Comparison of ENCODE assay signal across 11 cellular contexts in the genomic region with DNA sequence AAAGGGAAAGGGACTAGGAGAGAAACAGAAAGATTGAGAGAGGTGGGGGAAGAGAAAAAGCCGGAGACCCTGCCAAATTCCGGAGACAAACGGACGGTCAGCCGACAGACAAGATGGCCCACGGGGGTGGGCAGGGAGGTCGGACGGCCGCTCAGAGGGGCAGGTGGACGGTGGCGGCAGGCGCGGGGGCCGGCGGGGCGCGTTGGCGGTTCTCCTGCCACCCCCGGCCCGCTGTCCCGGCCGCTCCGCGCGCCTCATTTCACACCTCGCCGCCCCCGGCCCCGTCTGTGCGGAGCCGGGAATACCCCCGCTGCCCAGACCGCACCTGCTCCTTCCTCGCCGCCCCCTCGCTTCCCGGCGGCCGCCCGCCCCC. TPM values are rescaled to one million over a fixed set of nuclear protein-coding genes. Genes with fewer than 3 reads are reported as not detected.
DNase-seq lines count a peak whose midpoint lies in the region; FAIRE-seq and TF ChIP-seq lines count a peak whose summit lies in the region.
"Had no signal": no experiment of that assay in that cellular context is flagged by ENCODE, and none has a peak within 500 bp of the region (broad histone marks: within the 10 kb centered on the region; RNA-seq: fewer than 3 reads in every experiment).

No MANE protein-coding gene starts in this region.

- no peak overlapping the region for H2AFZ ChIP-seq in endothelial cell of umbilical vein (ENCODE audit: low read depth, low read length)

- no peaks in the 10 kb centered on the region for H3K79me2 ChIP-seq in endothelial cell of umbilical vein (ENCODE audit: control insufficient read depth, insufficient read depth, low read length)

- no peak for TF ChIP-seq CTCF in endothelial cell of umbilical vein (IDR thresholded peaks at IDR 0.05; ENCODE audit: extremely low read depth in 1 of 2, insufficient read depth in 1 of 2, low read depth in 1 of 2, low read length in 2 of 2)

- POLR2A ChIA-PET in endothelial cell of umbilical vein (lab: Charles Lee), result no interaction called here
- POLR2A ChIA-PET in HEK293T (lab: Yijun Ruan, JAX), result no interaction called here

- dilution Hi-C loops in endothelial cell of umbilical vein (cut with MboI; ENCODE audit: extremely low pct_ligation_motif_present, low sequenced_read_pairs), result no loop called here

- H3K9ac ChIP-seq in endothelial cell of umbilical vein (replicated peaks; ENCODE audit: extremely low read depth, insufficient read depth, low read length) (peak overlapping the region; percentile 24), skeletal muscle satellite cell (ENCODE audit: low read depth, low read length) (no peak overlapping the region)

- H3K27me3 ChIP-seq in SJCRH30 (peaks cover 35% of the 10 kb centered on the region), endothelial cell of umbilical vein (ENCODE audit: control insufficient read depth in 2 of 2, insufficient read depth in 2 of 2, low read length in 2 of 2) (peaks cover 15 to 38% of the 10 kb centered on the region in 2 experiments), skeletal muscle satellite cell (ENCODE audit: control insufficient read depth, insufficient read depth, low read length) (peaks cover 82% of the 10 kb centered on the region)

- no peak overlapping the region for H3K27ac ChIP-seq in SJCRH30
- no peak overlapping the region for H3K27ac ChIP-seq in endothelial cell of umbilical vein (ENCODE audit: insufficient read depth, low read depth, low read length)
- H3K27ac ChIP-seq: 22Rv1 had no signal

- peaks cover 5% of the 10 kb centered on the region; the same call in 1 of the 2 replicates for H3K4me1 ChIP-seq in SJCRH30
- peaks cover 22% of the 10 kb centered on the region for H3K4me1 ChIP-seq in endothelial cell of umbilical vein (ENCODE audit: control insufficient read depth, extremely low read depth, insufficient read depth, low read length)
- H3K4me1 ChIP-seq in skeletal muscle satellite cell (ENCODE audit: control insufficient read depth, insufficient read depth, low read length), result peaks cover 31% of the 10 kb centered on the region

- CTCF ChIA-PET in endothelial cell of umbilical vein (lab: Charles Lee) (interaction anchor here (1.2 to 6.9 kb wide), 6 partner anchors 12 to 41 kb away, joined by 4 to 143 read pairs (median 15); a partner anchor contains a TSS), HEK293T (lab: Yijun Ruan, JAX) (no interaction called here)

- intact Hi-C loops in endothelial cell of umbilical vein (cut with micrococcal nuclease), result no loop called here

- H3K9me3 ChIP-seq in SJCRH30 (replicated peaks) (no peaks in the 10 kb centered on the region), endothelial cell of umbilical vein (replicated peaks; ENCODE audit: control insufficient read depth, insufficient read depth, low read length) (no peaks in the 10 kb centered on the region), skeletal muscle satellite cell (replicated peaks; ENCODE audit: low read length) (no peaks in the 10 kb centered on the region)

- no peak for TF ChIP-seq POLR2A in endothelial cell of umbilical vein (IDR thresholded peaks at IDR 0.05; ENCODE audit: low read depth, low read length)

- no peaks in the 10 kb centered on the region for H3K36me3 ChIP-seq in SJCRH30
- H3K36me3 ChIP-seq in endothelial cell of umbilical vein (ENCODE audit: control insufficient read depth in 2 of 2, extremely low read depth in 1 of 2, insufficient read depth in 2 of 2, low read length in 2 of 2), result peaks cover 0 to 6% of the 10 kb centered on the region in 2 experiments
- H3K36me3 ChIP-seq in skeletal muscle satellite cell (ENCODE audit: insufficient read depth, low read length), result no peaks in the 10 kb centered on the region

- H3K4me2 ChIP-seq in endothelial cell of umbilical vein (ENCODE audit: insufficient read depth, low read length) (peak overlapping the region; percentile 10), skeletal muscle satellite cell (ENCODE audit: low read length) (peak overlapping the region; percentile 83)

- no TSS peak for BruUV-seq in endothelial cell of umbilical vein (replicated peaks; lab: Mats Ljungman, UMichigan)

- H3K4me3 ChIP-seq in SJCRH30 (peak overlapping the region; percentile 69), endothelial cell of umbilical vein (replicated peaks in 1 of 3; ENCODE audit: insufficient read depth in 1 of 3, low read depth in 1 of 3, low read length in 3 of 3) (peak overlapping the region in 2 of 3 experiments; percentile 33 to 82), skeletal muscle satellite cell (ENCODE audit: low read length) (no peak overlapping the region)

- H4K20me1 ChIP-seq in endothelial cell of umbilical vein (replicated peaks; ENCODE audit: control insufficient read depth, extremely low read depth, insufficient read depth, low read length), result no peaks in the 10 kb centered on the region

- no peak for FAIRE-seq in endothelial cell of umbilical vein (lab: Jason Lieb, UNC)
- FAIRE-seq: islet of Langerhans had no signal

- no peaks in the 10 kb centered on the region for H3K9me1 ChIP-seq in endothelial cell of umbilical vein (replicated peaks; ENCODE audit: control insufficient read depth, extremely low read depth, insufficient read depth, low read length)

- DNase-seq in DMS 273 (lab: John Stamatoyannopoulos, UW; ENCODE audit: unreplicated experiment) (peak; percentile 42), DMS 273 treated with DMSO at 0.1 percent for 48 hours (lab: John Stamatoyannopoulos, UW) (no peak), SJCRH30 (no peak), endothelial cell of umbilical vein (ENCODE audit: low read depth, low spot score) (no peak), HEK293T (ENCODE audit: extremely low spot score) (no peak), HUDEP-2 (lab: John Stamatoyannopoulos, UW; ENCODE audit: unreplicated experiment in 76 of 76) (no peak), SKM-1 treated with dmso at 0.1 percent for 144 hours (lab: John Stamatoyannopoulos, UW; ENCODE audit: unreplicated experiment) (no peak)
- DNase-seq: stimulated activated naive CD4-positive, alpha-beta T cell treated with Interleukin-2 at 50 U/mL for 16 hours had no signal

RNA-seq across cellular contexts. Expression of a gene that starts 0.9 kb away (rescaled TPM):
- 4.4 and 4.9 TPM in 2 replicates for total RNA-seq in SJCRH30 (2014; rRNA removed; shearing (Covaris generic))
- 9.2 and 16.7 TPM in 2 replicates for total RNA-seq in endothelial cell of umbilical vein
- polyA plus RNA-seq in endothelial cell of umbilical vein, result 63.9 and 79.9 TPM in 2 replicates
- polyA plus RNA-seq in endothelial cell of umbilical vein (2011; cell fraction: cytosol; rRNA removed), result 25.9 and 38.7 TPM in 2 replicates
- polyA plus RNA-seq in endothelial cell of umbilical vein (2011; cell fraction: nucleus; rRNA removed), result 42.8 and 66.8 TPM in 2 replicates
- polyA plus RNA-seq in endothelial cell of umbilical vein (2012), result 3.9 and 11.9 TPM in 2 replicates
- polyA minus RNA-seq in endothelial cell of umbilical vein, result 26.6 and 36.4 TPM in 2 replicates
- polyA minus RNA-seq in endothelial cell of umbilical vein (2011; cell fraction: cytosol; rRNA and poly(A)+ RNA removed), result 1.6 TPM
- 12.2 and 20.5 TPM in 2 replicates for polyA minus RNA-seq in endothelial cell of umbilical vein (2011; cell fraction: nucleus; rRNA and poly(A)+ RNA removed)
- not detected in 2 replicates for total RNA-seq in skeletal muscle satellite cell (2012; rRNA removed)

RNA-seq across cellular contexts. Expression of a gene that starts 13.3 kb away (rescaled TPM):
- not detected in 2 replicates for total RNA-seq in SJCRH30 (2014; rRNA removed; shearing (Covaris generic))
- 0.16 and 0.77 TPM in 2 replicates for total RNA-seq in endothelial cell of umbilical vein
- polyA plus RNA-seq in endothelial cell of umbilical vein, result 1.4 and 1.7 TPM in 2 replicates
- polyA plus RNA-seq in endothelial cell of umbilical vein (2011; cell fraction: cytosol; rRNA removed), result 0.34 and 0.35 TPM in 2 replicates
- 10.9 and 24.1 TPM in 2 replicates for polyA plus RNA-seq in endothelial cell of umbilical vein (2011; cell fraction: nucleus; rRNA removed)
- polyA plus RNA-seq in endothelial cell of umbilical vein (2012), result 0.29 TPM in 1 of 2 replicates, not detected in the other
- polyA minus RNA-seq in endothelial cell of umbilical vein, result 2.1 and 3.9 TPM in 2 replicates
- not detected for polyA minus RNA-seq in endothelial cell of umbilical vein (2011; cell fraction: cytosol; rRNA and poly(A)+ RNA removed)
- 3.7 and 3.9 TPM in 2 replicates for polyA minus RNA-seq in endothelial cell of umbilical vein (2011; cell fraction: nucleus; rRNA and poly(A)+ RNA removed)
- not detected in 2 replicates for total RNA-seq in skeletal muscle satellite cell (2012; rRNA removed)

RNA-seq across cellular contexts. Expression of a gene that starts 20.3 kb away (rescaled TPM):
- 0.23 and 0.34 TPM in 2 replicates for total RNA-seq in SJCRH30 (2014; rRNA removed; shearing (Covaris generic))
- 0.42 and 0.51 TPM in 2 replicates for total RNA-seq in endothelial cell of umbilical vein
- 1.6 and 1.7 TPM in 2 replicates for polyA plus RNA-seq in endothelial cell of umbilical vein
- polyA plus RNA-seq in endothelial cell of umbilical vein (2011; cell fraction: cytosol; rRNA removed), result 0.14 and 0.32 TPM in 2 replicates
- polyA plus RNA-seq in endothelial cell of umbilical vein (2011; cell fraction: nucleus; rRNA removed), result 9.9 and 21.1 TPM in 2 replicates
- 0.37 and 0.46 TPM in 2 replicates for polyA plus RNA-seq in endothelial cell of umbilical vein (2012)
- polyA minus RNA-seq in endothelial cell of umbilical vein, result 0.17 and 1.0 TPM in 2 replicates
- 0.82 TPM for polyA minus RNA-seq in endothelial cell of umbilical vein (2011; cell fraction: cytosol; rRNA and poly(A)+ RNA removed)
- 1.2 and 1.5 TPM in 2 replicates for polyA minus RNA-seq in endothelial cell of umbilical vein (2011; cell fraction: nucleus; rRNA and poly(A)+ RNA removed)
- 2.2 TPM in 1 of 2 replicates, not detected in the other for total RNA-seq in skeletal muscle satellite cell (2012; rRNA removed)

RNA-seq across cellular contexts. Expression of a gene that starts 44.7 kb away (rescaled TPM):
- 57.8 and 61.4 TPM in 2 replicates for total RNA-seq in SJCRH30 (2014; rRNA removed; shearing (Covaris generic))
- total RNA-seq in endothelial cell of umbilical vein, result 81.0 and 91.4 TPM in 2 replicates
- polyA plus RNA-seq in endothelial cell of umbilical vein, result 60.3 and 66.5 TPM in 2 replicates
- polyA plus RNA-seq in endothelial cell of umbilical vein (2011; cell fraction: cytosol; rRNA removed), result 36.4 and 39.6 TPM in 2 replicates
- polyA plus RNA-seq in endothelial cell of umbilical vein (2011; cell fraction: nucleus; rRNA removed), result 153 and 160 TPM in 2 replicates
- 72.2 and 82.2 TPM in 2 replicates for polyA plus RNA-seq in endothelial cell of umbilical vein (2012)
- 171 and 179 TPM in 2 replicates for polyA minus RNA-seq in endothelial cell of umbilical vein
- 138 TPM for polyA minus RNA-seq in endothelial cell of umbilical vein (2011; cell fraction: cytosol; rRNA and poly(A)+ RNA removed)
- 87.4 and 95.8 TPM in 2 replicates for polyA minus RNA-seq in endothelial cell of umbilical vein (2011; cell fraction: nucleus; rRNA and poly(A)+ RNA removed)
- total RNA-seq in skeletal muscle satellite cell (2012; rRNA removed), result 29.7 and 38.0 TPM in 2 replicates

RNA-seq across cellular contexts. Expression of a gene that starts 46.3 kb away (rescaled TPM):
- total RNA-seq in SJCRH30 (2014; rRNA removed; shearing (Covaris generic)), result 0.32 and 1.6 TPM in 2 replicates
- total RNA-seq in endothelial cell of umbilical vein, result 0.75 TPM in 1 of 2 replicates, not detected in the other
- polyA plus RNA-seq in endothelial cell of umbilical vein, result 1.2 and 1.6 TPM in 2 replicates
- 0.24 TPM in 1 of 2 replicates, not detected in the other for polyA plus RNA-seq in endothelial cell of umbilical vein (2011; cell fraction: cytosol; rRNA removed)
- polyA plus RNA-seq in endothelial cell of umbilical vein (2011; cell fraction: nucleus; rRNA removed), result 1.6 and 1.8 TPM in 2 replicates
- polyA plus RNA-seq in endothelial cell of umbilical vein (2012), result 0.38 TPM in 1 of 2 replicates, not detected in the other
- not detected in 2 replicates for polyA minus RNA-seq in endothelial cell of umbilical vein
- polyA minus RNA-seq in endothelial cell of umbilical vein (2011; cell fraction: cytosol; rRNA and poly(A)+ RNA removed), result 1.3 TPM
- polyA minus RNA-seq in endothelial cell of umbilical vein (2011; cell fraction: nucleus; rRNA and poly(A)+ RNA removed), result not detected in 2 replicates
- total RNA-seq in skeletal muscle satellite cell (2012; rRNA removed), result 0.66 and 1.3 TPM in 2 replicates
